In genomic region chr2:6080837-6081541, GRCh38 we compare ENCODE assay signal across 14 cellular contexts.
DNase-seq lines count a peak whose midpoint lies in the region; ATAC-seq and TF ChIP-seq lines count a peak whose summit lies in the region.
"Had no signal": no experiment of that assay in that cellular context is flagged by ENCODE, and none has a peak within 500 bp of the region (broad histone marks: within the 10 kb centered on the region; RNA-seq: fewer than 3 reads in every experiment).

No MANE protein-coding gene starts in this region.

- H3K4me1 ChIP-seq in ectodermal cell (ENCODE audit: control insufficient read depth, insufficient read depth, low read length) = peaks cover 11% of the 10 kb centered on the region

- peak overlapping the region; percentile 33 for H3K27ac ChIP-seq in ectodermal cell (ENCODE audit: insufficient read depth, low read depth, low read length, poor library complexity, severe bottlenecking)

- no peak for ATAC-seq in activated naive CD8-positive, alpha-beta T cell treated with anti-CD3 and anti-CD28 coated beads, Interleukin-2, amount 50 U/mL, for 24 hours
- ATAC-seq: CD8-positive, alpha-beta T cell; stimulated activated naive CD8-positive, alpha-beta T cell treated with anti-CD3 and anti-CD28 coated beads, Interleukin-15, Interleukin-2, amounts not matched to agents 100 U/mL and 50 U/mL, for 24 hours; T-helper 17 cell had no signal

- H3K27me3 Mint-ChIP-seq in HFFc6 (ENCODE audit: insufficient read depth) = peaks cover 2% of the 10 kb centered on the region; the same call in 1 of the 2 replicates
- H3K27me3 Mint-ChIP-seq in activated naive CD8-positive, alpha-beta T cell treated with anti-CD3 and anti-CD28 coated beads, Interleukin-2, amount 50 U/mL, for 24 hours = peaks cover 2% of the 10 kb centered on the region
- H3K27me3 Mint-ChIP-seq: T-helper 17 cell had no signal

- H3K36me3 ChIP-seq in ectodermal cell (ENCODE audit: control insufficient read depth, insufficient read depth, low read length) = no peaks in the 10 kb centered on the region

- H3K9me3 Mint-ChIP-seq in HFFc6 = peaks cover 35% of the 10 kb centered on the region
- no peaks in the 10 kb centered on the region for H3K9me3 Mint-ChIP-seq in activated naive CD8-positive, alpha-beta T cell treated with anti-CD3 and anti-CD28 coated beads, Interleukin-2, amount 50 U/mL, for 24 hours
- H3K9me3 Mint-ChIP-seq: CD8-positive, alpha-beta T cell had no signal

- DNase-seq in HFFc6 (no peak), NCI-H524 treated with DMSO at 0.1 percent for 48 hours (lab: John Stamatoyannopoulos, UW) (peak; percentile 85), putamen (ENCODE audit: low spot score) (peak; percentile 81), NCI-H1048 (lab: John Stamatoyannopoulos, UW) (no peak)
- DNase-seq in activated naive CD8-positive, alpha-beta T cell treated with anti-CD3 and anti-CD28 coated beads, Interleukin-2, amount 50 U/mL, for 24 hours = no peak
- no peak for DNase-seq in activated CD4-positive, alpha-beta T cell treated with anti-CD3 and anti-CD28 coated beads for 1 hour
- DNase-seq: activated CD4-positive, alpha-beta T cell treated with anti-CD3 and anti-CD28 coated beads, Interleukin-2, amount 50 U/mL, for 4 hours; activated naive CD4-positive, alpha-beta T cell treated with Interleukin-2 at 50 U/mL for 16 hours; CD8-positive, alpha-beta T cell; kidney glomerular epithelial cell; nephron progenitor cell; stimulated activated naive CD8-positive, alpha-beta T cell treated with anti-CD3 and anti-CD28 coated beads, Interleukin-15, Interleukin-2, amounts not matched to agents 100 U/mL and 50 U/mL, for 24 hours; T-helper 17 cell had no signal

- H3K4me3 Mint-ChIP-seq in HFFc6 = peak overlapping the region; percentile 34; the same call in 1 of the 2 replicates
- H3K4me3 Mint-ChIP-seq in activated naive CD8-positive, alpha-beta T cell treated with anti-CD3 and anti-CD28 coated beads, Interleukin-2, amount 50 U/mL, for 24 hours = no peak overlapping the region
- H3K4me3 Mint-ChIP-seq: CD8-positive, alpha-beta T cell; nephron progenitor cell; T-helper 17 cell had no signal

- H3K4me3 ChIP-seq in ectodermal cell (ENCODE audit: insufficient read depth, low read depth, low read length) = peak overlapping the region; percentile 7

- WGBS in ectodermal cell, 2 experiments = 81 to 88% methylated on average over 20 of the region's 20 CpGs

- no peaks in the 10 kb centered on the region for H3K9me3 ChIP-seq in ectodermal cell (ENCODE audit: control insufficient read depth, low read length)

- peaks cover 4% of the 10 kb centered on the region for H3K36me3 Mint-ChIP-seq in HFFc6 (ENCODE audit: low read depth)
- H3K36me3 Mint-ChIP-seq in activated naive CD8-positive, alpha-beta T cell treated with anti-CD3 and anti-CD28 coated beads, Interleukin-2, amount 50 U/mL, for 24 hours (ENCODE audit: low read depth) = no peaks in the 10 kb centered on the region
- H3K36me3 Mint-ChIP-seq: CD8-positive, alpha-beta T cell had no signal

- no peak for TF ChIP-seq CTCF in HFFc6 (IDR thresholded peaks at IDR 0.05)

- H3K4me1 Mint-ChIP-seq in HFFc6 (ENCODE audit: low read depth) = no peaks in the 10 kb centered on the region
- no peaks in the 10 kb centered on the region for H3K4me1 Mint-ChIP-seq in activated naive CD8-positive, alpha-beta T cell treated with anti-CD3 and anti-CD28 coated beads, Interleukin-2, amount 50 U/mL, for 24 hours
- H3K4me1 Mint-ChIP-seq: T-helper 17 cell had no signal

- no peaks in the 10 kb centered on the region for H3K27me3 ChIP-seq in ectodermal cell (ENCODE audit: control insufficient read depth, insufficient read depth, low read length, poor library complexity, severe bottlenecking)

- H3K27ac Mint-ChIP-seq in HFFc6 = no peak overlapping the region
- no peak overlapping the region for H3K27ac Mint-ChIP-seq in activated naive CD8-positive, alpha-beta T cell treated with anti-CD3 and anti-CD28 coated beads, Interleukin-2, amount 50 U/mL, for 24 hours
- H3K27ac Mint-ChIP-seq: CD8-positive, alpha-beta T cell; nephron progenitor cell; T-helper 17 cell had no signal

Comparison
In these comparisons a context has a peak if more than half of its experiments do, and no peak if none do; other contexts are left out.
1. DNase-seq: peak in NCI-H524 treated with DMSO at 0.1 percent for 48 hours (single experiment) and putamen (single experiment); none in HFFc6 (single experiment), activated naive CD8-positive, alpha-beta T cell treated with anti-CD3 and anti-CD28 coated beads, Interleukin-2, amount 50 U/mL, for 24 hours (single experiment), NCI-H1048 (single experiment) and activated CD4-positive, alpha-beta T cell treated with anti-CD3 and anti-CD28 coated beads for 1 hour (single experiment).